ENCODE assay signal across 6 cellular contexts in the genomic region with DNA sequence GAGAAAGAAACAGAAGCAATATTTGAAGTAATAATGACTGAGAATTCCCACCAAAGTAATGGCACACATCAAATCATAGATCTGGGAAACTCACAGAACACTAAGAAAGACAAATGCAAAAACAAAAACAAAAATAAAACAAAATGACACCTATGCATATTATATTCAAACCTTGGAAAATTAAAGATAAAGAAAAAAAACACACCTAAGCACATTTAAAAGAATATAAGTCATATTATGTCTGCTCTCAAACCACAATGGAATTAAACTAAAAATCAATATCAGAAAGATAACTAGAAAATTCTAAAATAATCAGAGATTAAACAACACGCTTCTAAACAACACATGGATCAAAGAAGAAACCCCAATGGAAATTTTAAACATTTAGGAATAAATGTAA. TPM values are rescaled to one million over a fixed set of nuclear protein-coding genes. Genes with fewer than 3 reads are reported as not detected.
"Had no signal": no experiment of that assay in that cellular context is flagged by ENCODE, and none has a peak within 500 bp of the region (broad histone marks: within the 10 kb centered on the region; RNA-seq: fewer than 3 reads in every experiment).

No MANE protein-coding gene starts in this region.

- H3K9ac ChIP-seq: GM23248 had no signal

- H3K36me3 ChIP-seq: HAP-1 had no signal

- H3K4me1 Mint-ChIP-seq: IgD-negative memory B cell had no signal

- H3K27me3 Mint-ChIP-seq: IgD-negative memory B cell had no signal

- FAIRE-seq: HTR-8/SVneo had no signal

- H3K9me3 ChIP-seq: HAP-1 had no signal

- H3K27ac ChIP-seq: GM23248 had no signal

- H3K9me3 Mint-ChIP-seq: IgD-negative memory B cell had no signal

- DNase-seq: GM23248, GOT3, H7 had no signal

- H3K4me3 Mint-ChIP-seq: IgD-negative memory B cell had no signal

- H3K27ac Mint-ChIP-seq: IgD-negative memory B cell had no signal

- H3K36me3 Mint-ChIP-seq: IgD-negative memory B cell had no signal

- H3K4me3 ChIP-seq: GM23248, HAP-1 had no signal

RNA-seq across cellular contexts. Expression of a gene that starts 59.7 kb away (rescaled TPM):
- polyA plus RNA-seq: IgD-negative memory B cell had no signal
